In genomic region chr2:166376873-166377272, GRCh38 we compare ENCODE assay signal across 16 cellular contexts. TPM values are rescaled to one million over a fixed set of nuclear protein-coding genes. Genes with fewer than 3 reads are reported as not detected.
A peak's percentile ranks its signal among the peaks of the same experiment; 100 is the strongest.
DNase-seq lines count a peak whose midpoint lies in the region; ATAC-seq and TF ChIP-seq lines count a peak whose summit lies in the region.
"Had no signal": no experiment of that assay in that cellular context is flagged by ENCODE, and none has a peak within 500 bp of the region (broad histone marks: within the 10 kb centered on the region; RNA-seq: fewer than 3 reads in every experiment).

No MANE protein-coding gene starts in this region.

- H3K36me3 ChIP-seq in mesendoderm (ENCODE audit: control insufficient read depth, insufficient read depth, low read length) (no peaks in the 10 kb centered on the region), thoracic aorta (no peaks in the 10 kb centered on the region)
- H3K36me3 ChIP-seq: gastroesophageal sphincter had no signal

- H2BK120ac ChIP-seq in mesendoderm (ENCODE audit: low read depth, low read length), result no peak overlapping the region

- no peak overlapping the region for H3K27ac ChIP-seq in mesendoderm (ENCODE audit: low read depth, low read length)
- peak overlapping the region in 1 of 2 donors; percentile 38 for H3K27ac ChIP-seq in thoracic aorta
- H3K27ac ChIP-seq: 22Rv1 had no signal

- no peak overlapping the region for H3K56ac ChIP-seq in mesendoderm (ENCODE audit: low read length)

- ATAC-seq in thoracic aorta (ENCODE audit: insufficient number of reproducible peaks, low FRiP score, low read depth) (no peak), GM19463 (IDR thresholded peaks at IDR 0.05; ENCODE audit: unreplicated experiment) (no peak)

- no peak overlapping the region for H2BK5ac ChIP-seq in mesendoderm (ENCODE audit: low read length)

- H3K27me3 Mint-ChIP-seq in chondrocyte (ENCODE audit: low read depth), result no peaks in the 10 kb centered on the region

- H3K36me3 Mint-ChIP-seq in chondrocyte (ENCODE audit: low read depth), result no peaks in the 10 kb centered on the region
- H3K36me3 Mint-ChIP-seq: CD4-positive, CD25-positive, alpha-beta regulatory T cell; T-cell had no signal

- peak overlapping the region; percentile 34 for H3K27ac Mint-ChIP-seq in chondrocyte (ENCODE audit: unreplicated experiment)
- H3K27ac Mint-ChIP-seq: activated B cell treated with CpG ODN at 0.5 μM for 24 hours; CD4-positive, CD25-positive, alpha-beta regulatory T cell had no signal

- TF ChIP-seq CTCF in chondrocyte (IDR thresholded peaks at IDR 0.05) (no peak), thoracic aorta (IDR thresholded peaks at IDR 0.05) (no peak)

- peak; percentile 7 for DNase-seq in NCI-H146 (lab: John Stamatoyannopoulos, UW)
- no peak for DNase-seq in NCI-H146 treated with DMSO at 0.1 percent for 48 hours (lab: John Stamatoyannopoulos, UW; ENCODE audit: unreplicated experiment)
- no peak for DNase-seq in chondrocyte (ENCODE audit: low spot score)
- no peak for DNase-seq in mesendoderm
- DNase-seq in thoracic aorta (ENCODE audit: low spot score), result no peak
- no peak for DNase-seq in anterior cingulate cortex (lab: John Stamatoyannopoulos, UW)
- DNase-seq in occipital lobe (lab: John Stamatoyannopoulos, UW), result no peak
- DNase-seq: activated B cell treated with CpG ODN at 0.5 μM for 24 hours; activated gamma-delta T cell; CD4-positive, CD25-positive, alpha-beta regulatory T cell; stimulated activated CD4-positive, alpha-beta T cell treated with anti-CD3 and anti-CD28 coated beads, Interleukin-4, amount 100 ng/mL, for 4 hours; T-cell had no signal

- H3K79me2 ChIP-seq in mesendoderm (ENCODE audit: control insufficient read depth, insufficient read depth, low read length), result no peaks in the 10 kb centered on the region

- peak overlapping the region; percentile 10 for H3K4me2 ChIP-seq in mesendoderm (ENCODE audit: low read length)

- H3K4ac ChIP-seq in mesendoderm (ENCODE audit: low read depth, low read length), result no peak overlapping the region

- H3K9ac ChIP-seq in mesendoderm (ENCODE audit: low read length), result no peak overlapping the region

- no peak overlapping the region for H4K8ac ChIP-seq in mesendoderm (ENCODE audit: low read depth, low read length)

- H3K18ac ChIP-seq in mesendoderm (ENCODE audit: low read length), result no peak overlapping the region

- H3K4me1 ChIP-seq in mesendoderm (ENCODE audit: control insufficient read depth, low read depth, low read length) (peaks cover 3% of the 10 kb centered on the region), thoracic aorta (ENCODE audit: control insufficient read depth in 1 of 2, low read depth in 2 of 2) (peaks cover 10 to 13% of the 10 kb centered on the region in 2 donors)

- H4K5ac ChIP-seq in mesendoderm (ENCODE audit: low read length), result no peak overlapping the region

- H3K4me1 Mint-ChIP-seq in chondrocyte (ENCODE audit: low read depth), result peaks cover 33% of the 10 kb centered on the region

- WGBS in mesendoderm (ENCODE audit: extremely low coverage, insufficient coverage, low lambda C conversion rate), result no CpG with 5 or more reads among the region's 2 CpGs

- H3K27me3 ChIP-seq in mesendoderm (ENCODE audit: insufficient read depth, low read length, poor library complexity), result no peaks in the 10 kb centered on the region
- no peaks in the 10 kb centered on the region for H3K27me3 ChIP-seq in thoracic aorta (replicated peaks; ENCODE audit: insufficient read depth)

- no peak overlapping the region for H3K4me3 ChIP-seq in mesendoderm (ENCODE audit: low read length)
- H3K4me3 ChIP-seq in thoracic aorta, result peak overlapping the region; percentile 83

- H3K23ac ChIP-seq in mesendoderm (ENCODE audit: low read length), result no peak overlapping the region

- H3K9me3 ChIP-seq in thoracic aorta, result no peaks in the 10 kb centered on the region
- H3K9me3 ChIP-seq: gastroesophageal sphincter had no signal

- peak overlapping the region; percentile 97 for H3K4me3 Mint-ChIP-seq in chondrocyte (ENCODE audit: unreplicated experiment)

- H3K79me1 ChIP-seq in mesendoderm (ENCODE audit: low read length), result no peaks in the 10 kb centered on the region

- no peak overlapping the region for H2BK15ac ChIP-seq in mesendoderm (replicated peaks; ENCODE audit: low read depth)

- H3K9me3 Mint-ChIP-seq in chondrocyte (ENCODE audit: low read depth), result no peaks in the 10 kb centered on the region
- H3K9me3 Mint-ChIP-seq: activated B cell treated with CpG ODN at 0.5 μM for 24 hours, T-cell had no signal

- no peak overlapping the region for H2AK5ac ChIP-seq in mesendoderm (ENCODE audit: low read length)

RNA-seq across cellular contexts. Expression of gene SCN9A, which starts 1.1 kb away (rescaled TPM):
- total RNA-seq in chondrocyte (30.1 to 32.8 TPM (median 31.0 TPM) in 3 replicates), thoracic aorta (1 to 10 TPM; 3.8 to 4.5 TPM), occipital lobe (121 TPM)
- polyA plus RNA-seq in mesendoderm (2013, experiment 1 of 2), result 0.73 TPM
- 0.80 TPM for polyA plus RNA-seq in mesendoderm (2013, experiment 2 of 2)
- total RNA-seq: activated B cell treated with CpG ODN at 0.5 μM for 24 hours, G401 had no signal
- polyA plus RNA-seq: CD4-positive, CD25-positive, alpha-beta regulatory T cell had no signal
